In genomic region chr13:24923305-24923640, GRCh38 we compare ENCODE assay signal across 8 cellular contexts.
DNase-seq lines count a peak whose midpoint lies in the region; ATAC-seq and TF ChIP-seq lines count a peak whose summit lies in the region.

No MANE protein-coding gene starts in this region.

- peak overlapping the region; percentile 97 for H2AFZ ChIP-seq in PC-3 (ENCODE audit: low read length)

- ATAC-seq in GM18520 (IDR thresholded peaks at IDR 0.05; ENCODE audit: unreplicated experiment) = peak; percentile 38
- peak; percentile 66 for ATAC-seq in HG02981 (IDR thresholded peaks at IDR 0.05; ENCODE audit: unreplicated experiment)
- no peak; the same call in 1 of the 2 replicates for ATAC-seq in PC-3
- ATAC-seq in upper lobe of right lung = no peak

- 70 to 92% methylated on average over 2 of the region's 8 CpGs for WGBS in mesodermal cell (ENCODE audit: insufficient coverage in 2 of 2), 2 experiments

- H3K9me2 ChIP-seq in PC-3 (replicated peaks; ENCODE audit: low read length) = no peaks in the 10 kb centered on the region

- BruUV-seq in PC-3 (replicated peaks; lab: Mats Ljungman, UMichigan) = TSS peak; percentile 97

- CTCF ChIA-PET in PC-3 (lab: Charles Lee) = interaction anchor here (0.6 kb wide), 1 partner anchor 72 kb away, joined by 3 read pairs; no protein-coding TSS in a partner anchor

- peak overlapping the region; percentile 32 to 82 (median 68) for H3K4me2 ChIP-seq in BLaER1 treated with 17β-estradiol and CSF1 and Interleukin-3, amounts not matched to agents 10 nM and 100 nM
- peak overlapping the region; percentile 92 for H3K4me2 ChIP-seq in PC-3 (ENCODE audit: low read length)

- H3F3A ChIP-seq in PC-3 (ENCODE audit: low read length, unreplicated experiment) = no peaks in the 10 kb centered on the region

- H3K36me3 ChIP-seq in BLaER1 treated with 17β-estradiol and CSF1 and Interleukin-3, amounts not matched to agents 10 nM and 100 nM = peaks cover 0 to 5% (median 0%) of the 10 kb centered on the region in 11 experiments; a peak in 2 of 22 replicates
- H3K36me3 ChIP-seq in PC-3 (ENCODE audit: low read depth, low read length) = no peaks in the 10 kb centered on the region
- no peaks in the 10 kb centered on the region for H3K36me3 ChIP-seq in duodenal mucosa (ENCODE audit: control insufficient read depth in 1 of 2, insufficient read depth in 2 of 2, low read length in 2 of 2)
- H3K36me3 ChIP-seq in mesodermal cell (ENCODE audit: control insufficient read depth, insufficient read depth, low read length) = no peaks in the 10 kb centered on the region
- no peaks in the 10 kb centered on the region for H3K36me3 ChIP-seq in upper lobe of right lung

- peak overlapping the region; percentile 86 to 93 (median 90) for H3K9ac ChIP-seq in BLaER1 treated with 17β-estradiol and CSF1 and Interleukin-3, amounts not matched to agents 10 nM and 100 nM
- H3K9ac ChIP-seq in PC-3 (ENCODE audit: low read length) (peak overlapping the region; percentile 76), duodenal mucosa (ENCODE audit: low read depth in 1 of 2, low read length in 2 of 2) (peak overlapping the region; percentile 83 to 94)

- H3K27ac ChIP-seq in BLaER1 treated with 17β-estradiol and CSF1 and Interleukin-3, amounts not matched to agents 10 nM and 100 nM = peak overlapping the region; percentile 87 to 97 (median 92)
- H3K27ac ChIP-seq in PC-3 (ENCODE audit: low read length) = peak overlapping the region; percentile 66
- peak overlapping the region; percentile 93 for H3K27ac ChIP-seq in duodenal mucosa (ENCODE audit: low read depth, low read length)
- H3K27ac ChIP-seq in mesodermal cell (ENCODE audit: low read depth, low read length, severe bottlenecking) = peak overlapping the region; percentile 98
- peak overlapping the region; percentile 98 for H3K27ac ChIP-seq in upper lobe of right lung

- H3K4me3 ChIP-seq in BLaER1 treated with 17β-estradiol and CSF1 and Interleukin-3, amounts not matched to agents 10 nM and 100 nM = peak overlapping the region; percentile 78 to 95 (median 86)
- peak overlapping the region; percentile 91 for H3K4me3 ChIP-seq in PC-3 (ENCODE audit: low read length)
- peak overlapping the region; percentile 86 to 91 for H3K4me3 ChIP-seq in duodenal mucosa (ENCODE audit: low read depth in 1 of 2, low read length in 2 of 2)
- H3K4me3 ChIP-seq in mesodermal cell (ENCODE audit: extremely low read depth, insufficient read depth, low read length, poor library complexity, severe bottlenecking) = peak overlapping the region; percentile 93
- H3K4me3 ChIP-seq in upper lobe of right lung = peak overlapping the region; percentile 95

- peak; percentile 15 for DNase-seq in PC-3
- no peak for DNase-seq in upper lobe of right lung
- DNase-seq in NCI-H1092 treated with DMSO at 0.1 percent for 48 hours (lab: John Stamatoyannopoulos, UW) = no peak

- TF ChIP-seq CTCF in PC-3 (conservative IDR thresholded peaks at IDR 0.05; ENCODE audit: low read depth, low read length) = no peak
- TF ChIP-seq CTCF in upper lobe of right lung (IDR thresholded peaks at IDR 0.05) = no peak

- H4K20me1 ChIP-seq in BLaER1 treated with 17β-estradiol and CSF1 and Interleukin-3, amounts not matched to agents 10 nM and 100 nM = peaks cover 0 to 21% (median 0%) of the 10 kb centered on the region in 11 experiments; a peak in 4 of 22 replicates
- H4K20me1 ChIP-seq in PC-3 (ENCODE audit: low read length) = 0 out of 2 replicates have a peak, but pooled peaks cover 3% of the 10 kb centered on the region

- POLR2A ChIA-PET in PC-3 (lab: Charles Lee; ENCODE audit: unreplicated experiment) = no interaction called here

- H3K4me1 ChIP-seq in BLaER1 treated with 17β-estradiol and CSF1 and Interleukin-3, amounts not matched to agents 10 nM and 100 nM = peaks cover 12 to 23% (median 18%) of the 10 kb centered on the region in 10 experiments
- H3K4me1 ChIP-seq in PC-3 (ENCODE audit: insufficient read depth, low read length) = peaks cover 20% of the 10 kb centered on the region
- peaks cover 14 to 16% of the 10 kb centered on the region in 2 donors for H3K4me1 ChIP-seq in duodenal mucosa (ENCODE audit: control insufficient read depth in 1 of 2, insufficient read depth in 2 of 2, low read length in 2 of 2)
- peaks cover 7% of the 10 kb centered on the region for H3K4me1 ChIP-seq in mesodermal cell (ENCODE audit: control insufficient read depth, insufficient read depth, low read length, poor library complexity, severe bottlenecking)
- peaks cover 6% of the 10 kb centered on the region for H3K4me1 ChIP-seq in upper lobe of right lung

- peaks cover 43% of the 10 kb centered on the region for H3K79me2 ChIP-seq in PC-3 (ENCODE audit: low read length)

- no peaks in the 10 kb centered on the region for H3K9me3 ChIP-seq in BLaER1 treated with 17β-estradiol and CSF1 and Interleukin-3, amounts not matched to agents 10 nM and 100 nM (replicated peaks in 1 of 11)
- H3K9me3 ChIP-seq in PC-3 (ENCODE audit: low read length) = no peaks in the 10 kb centered on the region
- H3K9me3 ChIP-seq in duodenal mucosa (ENCODE audit: control insufficient read depth in 1 of 2, low read length in 2 of 2) = no peaks in the 10 kb centered on the region
- H3K9me3 ChIP-seq in mesodermal cell (ENCODE audit: control insufficient read depth, low read length) = no peaks in the 10 kb centered on the region
- no peaks in the 10 kb centered on the region for H3K9me3 ChIP-seq in upper lobe of right lung

- no peaks in the 10 kb centered on the region for H3K27me3 ChIP-seq in BLaER1 treated with 17β-estradiol and CSF1 and Interleukin-3, amounts not matched to agents 10 nM and 100 nM
- no peaks in the 10 kb centered on the region for H3K27me3 ChIP-seq in PC-3 (ENCODE audit: low read length)
- H3K27me3 ChIP-seq in duodenal mucosa (ENCODE audit: control insufficient read depth in 1 of 2, insufficient read depth in 2 of 2, low read length in 2 of 2) = no peaks in the 10 kb centered on the region
- H3K27me3 ChIP-seq in upper lobe of right lung = no peaks in the 10 kb centered on the region

- intact Hi-C loops in PC-3 (cut with micrococcal nuclease) = no loop called here
- intact Hi-C loops in upper lobe of right lung (cut with DNase I) = no loop called here

Comparison
In these comparisons a context has a peak if more than half of its experiments do, and no peak if none do; other contexts are left out.
1. ATAC-seq: peak in GM18520 (single experiment) and HG02981 (single experiment); none in PC-3 (single experiment) and upper lobe of right lung (single experiment).
2. Peak in every context shown above with its lines, with median percentiles within 50 percentile points of each other: H3K27ac ChIP-seq, H3K4me3 ChIP-seq and H3K9ac ChIP-seq.